ENCODE assay signal across 10 cellular contexts in genomic region chr4:104829761-104830160, GRCh38.
"Had no signal": no experiment of that assay in that cellular context is flagged by ENCODE, and none has a peak within 500 bp of the region (broad histone marks: within the 10 kb centered on the region; RNA-seq: fewer than 3 reads in every experiment).

No MANE protein-coding gene starts in this region.

- H3K9me3 ChIP-seq: HAP-1 had no signal

- H2AFZ ChIP-seq: GM23248 had no signal

- H3K27ac ChIP-seq: GM23248, HL-60, KMS-11 had no signal

- H3K9ac ChIP-seq: GM23248, KMS-11 had no signal

- DNase-seq: GM23248, GOT3, H7, HFFc6, KBM-7 had no signal

- ATAC-seq: HCT116, HepG2 had no signal

- H3K36me3 ChIP-seq: HAP-1 had no signal

- H3K4me1 ChIP-seq: HAP-1 had no signal

- H3K4me2 ChIP-seq: KMS-11 had no signal

- H3K4me3 ChIP-seq: GM23248, HAP-1 had no signal
